18 cellular contexts compared by ENCODE assay signal in the genomic region with DNA sequence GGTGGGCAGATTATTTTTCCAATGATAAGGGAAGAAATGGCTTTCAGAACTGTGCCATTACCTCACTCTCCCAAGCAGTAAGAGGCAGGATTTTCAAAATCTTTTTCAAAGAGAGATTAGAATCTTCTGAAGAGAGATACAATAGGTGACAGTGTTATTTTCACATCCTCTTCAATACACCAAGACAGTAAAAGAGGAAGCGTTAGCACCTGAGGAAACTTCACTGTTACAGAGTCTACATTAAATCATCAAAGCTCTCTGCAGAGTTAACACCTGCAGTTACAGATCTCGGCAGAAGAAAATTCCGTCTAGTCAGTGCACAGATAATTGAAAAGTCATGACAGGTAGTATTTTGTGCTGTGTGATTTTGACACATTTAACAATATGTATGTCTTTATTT.
DNase-seq lines count a peak whose midpoint lies in the region; ATAC-seq and TF ChIP-seq lines count a peak whose summit lies in the region.
"Had no signal": no experiment of that assay in that cellular context is flagged by ENCODE, and none has a peak within 500 bp of the region (broad histone marks: within the 10 kb centered on the region; RNA-seq: fewer than 3 reads in every experiment).

No MANE protein-coding gene starts in this region.

- no peak overlapping the region for H2AFZ ChIP-seq in OCI-LY3 (ENCODE audit: low read depth, low read length)

- H3K36me3 ChIP-seq in OCI-LY3 (replicated peaks; ENCODE audit: low read depth, low read length) (no peaks in the 10 kb centered on the region), Peyer's patch (peaks cover 0 to 6% (median 0%) of the 10 kb centered on the region in 3 donors)
- H3K36me3 ChIP-seq: neutrophil had no signal

- H3K9me3 ChIP-seq in OCI-LY3 (ENCODE audit: insufficient read depth, low read length) (no peaks in the 10 kb centered on the region), Peyer's patch (no peaks in the 10 kb centered on the region)
- H3K9me3 ChIP-seq: breast epithelium, neutrophil had no signal

- peak overlapping the region; percentile 42 for H3K4me2 ChIP-seq in OCI-LY3 (ENCODE audit: low read length)

- no peak for DNase-seq in activated CD4-positive, alpha-beta T cell treated with anti-CD3 and anti-CD28 coated beads, Interleukin-2, amount 50 U/mL, for 48 hours
- no peak for DNase-seq in activated naive CD4-positive, alpha-beta T cell treated with anti-CD3 and anti-CD28 coated beads, Interleukin-2, amount 50 U/mL, for 16 hours
- DNase-seq in Peyer's patch = no peak
- DNase-seq: AML-193; DMS79 treated with DMSO at 0.1 percent for 48 hours; effector CD8-positive, alpha-beta T cell; mammary epithelial cell; NCI-H2081 had no signal

- no peak for TF ChIP-seq CTCF in OCI-LY3 (IDR thresholded peaks at IDR 0.05; ENCODE audit: low read depth, low read length)
- no peak for TF ChIP-seq CTCF in Peyer's patch (IDR thresholded peaks at IDR 0.05)

- no peaks in the 10 kb centered on the region for H4K20me1 ChIP-seq in OCI-LY3 (ENCODE audit: insufficient read depth, low read length)

- ATAC-seq in GM18519 (IDR thresholded peaks at IDR 0.05; ENCODE audit: low FRiP score, unreplicated experiment) (peak; percentile 80), GM21390 (IDR thresholded peaks at IDR 0.05; ENCODE audit: unreplicated experiment) (peak; percentile 85), HG03045 (IDR thresholded peaks at IDR 0.05; ENCODE audit: unreplicated experiment) (peak; percentile 72), GM21447 (IDR thresholded peaks at IDR 0.05; ENCODE audit: unreplicated experiment) (no peak)
- ATAC-seq: SK-N-SH treated with all-trans-retinoic acid at 6 μM for 48 hours had no signal

- H3K4me3 ChIP-seq in OCI-LY3 (ENCODE audit: low read length) (no peak overlapping the region), Peyer's patch (no peak overlapping the region)
- H3K4me3 ChIP-seq: breast epithelium, skin epidermis had no signal

- no peak overlapping the region for H3K27ac ChIP-seq in OCI-LY3 (ENCODE audit: low read length)
- H3K27ac ChIP-seq in Peyer's patch = no peak overlapping the region
- H3K27ac ChIP-seq: breast epithelium, neutrophil, skin epidermis, VCaP had no signal

- no peaks in the 10 kb centered on the region for H3K79me2 ChIP-seq in OCI-LY3 (ENCODE audit: low read length)

- no peak overlapping the region for H3K9ac ChIP-seq in OCI-LY3 (ENCODE audit: low read length)

- H3K27me3 ChIP-seq in OCI-LY3 (ENCODE audit: low read depth, low read length) (no peaks in the 10 kb centered on the region), Peyer's patch (no peaks in the 10 kb centered on the region)
- H3K27me3 ChIP-seq: breast epithelium, neutrophil had no signal

- H3K4me1 ChIP-seq in OCI-LY3 (ENCODE audit: low read length) (peaks cover 16% of the 10 kb centered on the region), Peyer's patch (no peaks in the 10 kb centered on the region)
- H3K4me1 ChIP-seq: breast epithelium had no signal

- TF ChIP-seq POLR2A in Peyer's patch (IDR thresholded peaks at IDR 0.05) = no peak
